Comparison of ENCODE assay signal across 1 cellular context in the genomic region with DNA sequence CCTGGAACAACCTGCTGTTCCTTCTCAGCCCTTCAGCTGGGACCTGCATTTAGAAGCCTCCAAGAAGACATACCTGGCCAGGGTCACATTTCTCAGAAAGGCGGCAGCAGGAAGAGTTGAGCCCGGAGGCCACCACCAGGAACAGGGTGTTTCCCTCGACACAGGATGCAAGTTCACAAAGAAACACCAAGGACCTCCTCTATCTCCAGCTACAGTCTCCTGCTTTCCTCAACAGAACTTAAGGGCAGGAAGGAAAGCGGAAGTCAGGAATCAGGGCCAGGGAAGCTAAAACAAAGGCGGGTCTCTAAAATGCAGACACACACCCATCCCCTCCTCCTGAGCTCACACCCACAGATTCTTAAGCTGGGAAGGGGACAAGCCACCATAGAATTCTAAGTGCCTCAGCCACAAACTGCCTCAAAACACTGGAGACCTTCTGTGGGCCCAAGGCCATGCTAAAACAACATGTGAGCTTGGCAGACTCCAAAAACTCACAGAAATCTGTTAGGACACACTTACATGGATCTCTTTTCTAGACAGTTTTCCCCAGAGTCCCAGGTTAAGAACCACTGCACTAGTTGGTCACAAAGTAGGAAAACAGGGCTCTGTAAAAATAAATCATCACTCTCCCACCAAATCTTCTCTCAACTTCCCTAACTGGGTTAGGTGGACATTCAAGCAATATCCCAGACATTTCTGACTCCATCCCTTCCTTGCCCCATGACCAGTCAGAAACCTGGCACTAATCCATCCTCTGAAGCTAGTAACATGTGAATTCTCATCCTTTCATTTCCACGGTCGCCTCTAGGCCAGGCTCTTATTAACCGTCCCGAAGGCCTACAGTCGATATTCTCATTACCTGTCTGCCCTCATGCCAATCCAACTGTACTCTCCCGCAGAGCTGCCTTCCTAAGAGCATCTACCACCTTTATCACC.
TF ChIP-seq lines count a peak whose summit lies in the region.

No MANE protein-coding gene starts in this region.

TF ChIP-seq in WTC11, 78 proteins besides CTCF, POLR2A, EP300 and RAD21:
- TF ChIP-seq ATF6 (CRISPR knock-in tag; IDR thresholded peaks at IDR 0.05) (no peak), MAX (CRISPR knock-in tag; IDR thresholded peaks at IDR 0.05) (no peak), NR1H2 (CRISPR knock-in tag; IDR thresholded peaks at IDR 0.05) (no peak), RELA (CRISPR knock-in tag; IDR thresholded peaks at IDR 0.05; ENCODE audit: borderline replicate concordance) (no peak), ZNF219 (CRISPR knock-in tag; IDR thresholded peaks at IDR 0.05; ENCODE audit: borderline replicate concordance) (no peak), OVOL2 (CRISPR knock-in tag; IDR thresholded peaks at IDR 0.05; ENCODE audit: borderline replicate concordance) (no peak), ELF4 (CRISPR knock-in tag; IDR thresholded peaks at IDR 0.05; ENCODE audit: low read depth) (no peak), FOXP4 (CRISPR knock-in tag; IDR thresholded peaks at IDR 0.05) (no peak), ETV6 (CRISPR knock-in tag; IDR thresholded peaks at IDR 0.05) (no peak), CBFB (CRISPR knock-in tag; IDR thresholded peaks at IDR 0.05; ENCODE audit: low read depth) (no peak), ZNF671 (CRISPR knock-in tag; IDR thresholded peaks at IDR 0.05) (no peak), KAT7 (CRISPR knock-in tag; IDR thresholded peaks at IDR 0.05; ENCODE audit: borderline replicate concordance) (no peak), ARID4B (CRISPR knock-in tag; IDR thresholded peaks at IDR 0.05; ENCODE audit: borderline replicate concordance) (no peak), IRF1 (CRISPR knock-in tag; IDR thresholded peaks at IDR 0.05) (no peak)
- TF ChIP-seq, protein P1, sequence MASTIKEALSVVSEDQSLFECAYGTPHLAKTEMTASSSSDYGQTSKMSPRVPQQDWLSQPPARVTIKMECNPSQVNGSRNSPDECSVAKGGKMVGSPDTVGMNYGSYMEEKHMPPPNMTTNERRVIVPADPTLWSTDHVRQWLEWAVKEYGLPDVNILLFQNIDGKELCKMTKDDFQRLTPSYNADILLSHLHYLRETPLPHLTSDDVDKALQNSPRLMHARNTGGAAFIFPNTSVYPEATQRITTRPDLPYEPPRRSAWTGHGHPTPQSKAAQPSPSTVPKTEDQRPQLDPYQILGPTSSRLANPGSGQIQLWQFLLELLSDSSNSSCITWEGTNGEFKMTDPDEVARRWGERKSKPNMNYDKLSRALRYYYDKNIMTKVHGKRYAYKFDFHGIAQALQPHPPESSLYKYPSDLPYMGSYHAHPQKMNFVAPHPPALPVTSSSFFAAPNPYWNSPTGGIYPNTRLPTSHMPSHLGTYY (CRISPR knock-in tag; IDR thresholded peaks at IDR 0.05), result no peak
- TF ChIP-seq, protein P2, sequence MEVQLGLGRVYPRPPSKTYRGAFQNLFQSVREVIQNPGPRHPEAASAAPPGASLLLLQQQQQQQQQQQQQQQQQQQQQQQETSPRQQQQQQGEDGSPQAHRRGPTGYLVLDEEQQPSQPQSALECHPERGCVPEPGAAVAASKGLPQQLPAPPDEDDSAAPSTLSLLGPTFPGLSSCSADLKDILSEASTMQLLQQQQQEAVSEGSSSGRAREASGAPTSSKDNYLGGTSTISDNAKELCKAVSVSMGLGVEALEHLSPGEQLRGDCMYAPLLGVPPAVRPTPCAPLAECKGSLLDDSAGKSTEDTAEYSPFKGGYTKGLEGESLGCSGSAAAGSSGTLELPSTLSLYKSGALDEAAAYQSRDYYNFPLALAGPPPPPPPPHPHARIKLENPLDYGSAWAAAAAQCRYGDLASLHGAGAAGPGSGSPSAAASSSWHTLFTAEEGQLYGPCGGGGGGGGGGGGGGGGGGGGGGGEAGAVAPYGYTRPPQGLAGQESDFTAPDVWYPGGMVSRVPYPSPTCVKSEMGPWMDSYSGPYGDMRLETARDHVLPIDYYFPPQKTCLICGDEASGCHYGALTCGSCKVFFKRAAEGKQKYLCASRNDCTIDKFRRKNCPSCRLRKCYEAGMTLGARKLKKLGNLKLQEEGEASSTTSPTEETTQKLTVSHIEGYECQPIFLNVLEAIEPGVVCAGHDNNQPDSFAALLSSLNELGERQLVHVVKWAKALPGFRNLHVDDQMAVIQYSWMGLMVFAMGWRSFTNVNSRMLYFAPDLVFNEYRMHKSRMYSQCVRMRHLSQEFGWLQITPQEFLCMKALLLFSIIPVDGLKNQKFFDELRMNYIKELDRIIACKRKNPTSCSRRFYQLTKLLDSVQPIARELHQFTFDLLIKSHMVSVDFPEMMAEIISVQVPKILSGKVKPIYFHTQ (CRISPR knock-in tag; IDR thresholded peaks at IDR 0.05), result no peak
- TF ChIP-seq, protein P3, sequence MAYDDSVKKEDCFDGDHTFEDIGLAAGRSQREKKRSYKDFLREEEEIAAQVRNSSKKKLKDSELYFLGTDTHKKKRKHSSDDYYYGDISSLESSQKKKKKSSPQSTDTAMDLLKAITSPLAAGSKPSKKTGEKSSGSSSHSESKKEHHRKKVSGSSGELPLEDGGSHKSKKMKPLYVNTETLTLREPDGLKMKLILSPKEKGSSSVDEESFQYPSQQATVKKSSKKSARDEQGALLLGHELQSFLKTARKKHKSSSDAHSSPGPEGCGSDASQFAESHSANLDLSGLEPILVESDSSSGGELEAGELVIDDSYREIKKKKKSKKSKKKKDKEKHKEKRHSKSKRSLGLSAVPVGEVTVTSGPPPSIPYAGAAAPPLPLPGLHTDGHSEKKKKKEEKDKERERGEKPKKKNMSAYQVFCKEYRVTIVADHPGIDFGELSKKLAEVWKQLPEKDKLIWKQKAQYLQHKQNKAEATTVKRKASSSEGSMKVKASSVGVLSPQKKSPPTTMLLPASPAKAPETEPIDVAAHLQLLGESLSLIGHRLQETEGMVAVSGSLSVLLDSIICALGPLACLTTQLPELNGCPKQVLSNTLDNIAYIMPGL (CRISPR knock-in tag; IDR thresholded peaks at IDR 0.05), result no peak
